18 cellular contexts compared by ENCODE assay signal in genomic region chr14:96065661-96066459, GRCh38. TPM values are rescaled to one million over a fixed set of nuclear protein-coding genes. Genes with fewer than 3 reads are reported as not detected.
DNase-seq lines count a peak whose midpoint lies in the region; ATAC-seq and TF ChIP-seq lines count a peak whose summit lies in the region.
"Had no signal": no experiment of that assay in that cellular context is flagged by ENCODE, and none has a peak within 500 bp of the region (broad histone marks: within the 10 kb centered on the region; RNA-seq: fewer than 3 reads in every experiment).

No MANE protein-coding gene starts in this region.

- no peaks in the 10 kb centered on the region for H3K9me3 ChIP-seq in SK-N-SH

- H3K27ac ChIP-seq in SK-N-SH (ENCODE audit: low read depth in 2 of 2, low read length in 1 of 2) = peak overlapping the region in 1 of 2 experiments; percentile 66; a peak in 2 of 4 replicates
- H3K27ac ChIP-seq: SK-N-MC had no signal

- no peaks in the 10 kb centered on the region for H3K27me3 ChIP-seq in SK-N-SH (ENCODE audit: insufficient read depth)

- TF ChIP-seq EP300 in SK-N-SH (IDR thresholded peaks at IDR 0.05; ENCODE audit: borderline replicate concordance in 1 of 2, low read depth in 1 of 2, low read length in 1 of 2) = peak in 1 of 2 experiments; percentile 85; a peak in 2 of 4 replicates

- peaks cover 0 to 29% of the 10 kb centered on the region in 2 experiments; a peak in 2 of 4 replicates for H3K4me1 ChIP-seq in SK-N-SH (ENCODE audit: control insufficient read depth in 1 of 2, insufficient read depth in 2 of 2, low read depth in 1 of 2, low read length in 1 of 2)

- H3F3A ChIP-seq in SK-N-SH (replicated peaks; ENCODE audit: insufficient read depth) = no peaks in the 10 kb centered on the region

- TF ChIP-seq CTCF in SK-N-SH (IDR thresholded peaks at IDR 0.05) = no peak

- ATAC-seq in sciatic nerve = no peak
- ATAC-seq: naive thymus-derived CD8-positive, alpha-beta T cell; PC-3; stimulated activated naive CD8-positive, alpha-beta T cell treated with anti-CD3 and anti-CD28 coated beads, Interleukin-15, Interleukin-2, amounts not matched to agents 100 U/mL and 50 U/mL, for 24 hours had no signal

- H3K4me3 ChIP-seq in SK-N-SH (ENCODE audit: low read depth in 2 of 2, low read length in 1 of 2) = no peak overlapping the region
- H3K4me3 ChIP-seq: SK-N-MC had no signal

- no peak overlapping the region for H2AFZ ChIP-seq in SK-N-SH (ENCODE audit: low read depth)

- no peak overlapping the region for H3K9ac ChIP-seq in SK-N-SH

- intact Hi-C loops in head of caudate nucleus (cut with DNase I) = no loop called here
- intact Hi-C loops in sciatic nerve (cut with DNase I) = no loop called here

- no peaks in the 10 kb centered on the region for H3K79me2 ChIP-seq in SK-N-SH (ENCODE audit: insufficient read depth)

- WGBS in SK-N-SH (ENCODE audit: low lambda C conversion rate) = 59% methylated on average over 10 of the region's 11 CpGs

- CTCF ChIA-PET in SK-N-SH (lab: Yijun Ruan, JAX) = interaction anchor here (0.7 to 9.2 kb wide), 5 partner anchors 9 to 32 kb away, joined by 3 to 94 read pairs (median 4); partner anchors contain the start of gene C14orf132

- POLR2A ChIA-PET in SK-N-SH (lab: Yijun Ruan, JAX) = interaction anchor here (1.3 kb wide), 1 partner anchor 30 kb away, joined by 4 read pairs; no protein-coding TSS in a partner anchor

- no peak overlapping the region for H3K4me2 ChIP-seq in SK-N-SH

- H3K9me2 ChIP-seq in SK-N-SH = no peaks in the 10 kb centered on the region

- H3K36me3 ChIP-seq in SK-N-SH (replicated peaks in 1 of 2; ENCODE audit: control insufficient read depth in 1 of 2, insufficient read depth in 2 of 2, low read length in 1 of 2) = no peaks in the 10 kb centered on the region

- no peaks in the 10 kb centered on the region for H4K20me1 ChIP-seq in SK-N-SH (ENCODE audit: insufficient read depth)

- DNase-seq in NCI-H2171 treated with DMSO at 0.1 percent for 48 hours (lab: John Stamatoyannopoulos, UW) = peak; percentile 7
- no peak for DNase-seq in NCI-H2171 (lab: John Stamatoyannopoulos, UW)
- DNase-seq in SK-N-SH = peak; percentile 78
- DNase-seq in head of caudate nucleus = peak in 35 of 42 donors; percentile 24 to 80 (median 56)
- peak; percentile 32 for DNase-seq in sciatic nerve (ENCODE audit: low spot score)
- DNase-seq in UCSD-AML1 (lab: John Stamatoyannopoulos, UW; ENCODE audit: unreplicated experiment) = no peak
- DNase-seq in AG08395 (ENCODE audit: low spot score) = no peak
- DNase-seq in GM19240 (ENCODE audit: insufficient read length, low spot score) = no peak
- DNase-seq: activated T-cell treated with anti-CD3 and anti-CD28 coated beads, Interleukin-2, amount 50 U/mL, for 24 hours; CD8-positive, alpha-beta memory T cell; EL; KG1; naive thymus-derived CD8-positive, alpha-beta T cell; NCI-H1417 treated with DMSO at 0.1 percent for 48 hours; NCI-H524; PC-3; stimulated activated naive CD8-positive, alpha-beta T cell treated with anti-CD3 and anti-CD28 coated beads, Interleukin-15, Interleukin-2, amounts not matched to agents 100 U/mL and 50 U/mL, for 24 hours had no signal

- no peak; the same call in 1 of the 2 replicates for TF ChIP-seq RAD21 in SK-N-SH (IDR thresholded peaks at IDR 0.05; ENCODE audit: low read length)

TF ChIP-seq in SK-N-SH, 30 proteins besides CTCF, POLR2A, EP300 and RAD21:
- peak; percentile 48; the same call in 1 of the 2 replicates for TF ChIP-seq FOXJ3 (CRISPR knock-in tag; IDR thresholded peaks at IDR 0.05)
- peak; percentile 63 for TF ChIP-seq CHD2 (IDR thresholded peaks at IDR 0.05; ENCODE audit: low read length, partially characterized antibody)
- no peak for TF ChIP-seq IRF3 (IDR thresholded peaks at IDR 0.05; ENCODE audit: low read depth, low read length)
- peak; percentile 95 for TF ChIP-seq GATA2 (CRISPR knock-in tag; IDR thresholded peaks at IDR 0.05)
- peak; percentile 78; the same call in 1 of the 2 replicates for TF ChIP-seq RCOR1 (IDR thresholded peaks at IDR 0.05; ENCODE audit: low read length)

RNA-seq across cellular contexts. Expression of gene C14orf132, which starts 26.7 kb away (rescaled TPM):
- 5.5 and 7.1 TPM in 2 replicates for polyA plus RNA-seq in SK-N-SH (2012; rRNA removed)
- polyA plus RNA-seq in SK-N-SH (2012; cell fraction: cytosol; rRNA removed) = 5.4 and 6.5 TPM in 2 replicates
- polyA plus RNA-seq in SK-N-SH (2012; cell fraction: nucleus; rRNA removed) = 7.6 and 8.7 TPM in 2 replicates
- total RNA-seq in sciatic nerve = 18.7 TPM
- total RNA-seq: PC-3 had no signal

Comparison
In these comparisons a context has a peak if more than half of its experiments do, and no peak if none do; other contexts are left out.
1. DNase-seq: peak in NCI-H2171 treated with DMSO at 0.1 percent for 48 hours (single experiment), SK-N-SH (single experiment), head of caudate nucleus (35 of 42) and sciatic nerve (single experiment); none in NCI-H2171 (single experiment), UCSD-AML1 (single experiment), AG08395 (single experiment) and GM19240 (single experiment).